ENCODE assay signal across 30 cellular contexts in genomic region chr9:18394847-18395355, GRCh38.
DNase-seq lines count a peak whose midpoint lies in the region; ATAC-seq and TF ChIP-seq lines count a peak whose summit lies in the region.
"Had no signal": no experiment of that assay in that cellular context is flagged by ENCODE, and none has a peak within 500 bp of the region (broad histone marks: within the 10 kb centered on the region; RNA-seq: fewer than 3 reads in every experiment).

No MANE protein-coding gene starts in this region.

- no peak overlapping the region for H3K27ac Mint-ChIP-seq in progenitor cell of endocrine pancreas
- H3K27ac Mint-ChIP-seq: activated naive CD8-positive, alpha-beta T cell treated with anti-CD3 and anti-CD28 coated beads, Interleukin-2, amount 50 U/mL, for 24 hours; H9; naive thymus-derived CD8-positive, alpha-beta T cell; stimulated activated naive CD8-positive, alpha-beta T cell treated with anti-CD3 and anti-CD28 coated beads, Interleukin-15, Interleukin-2, amounts not matched to agents 100 ng/mL and 50 ng/mL, for 24 hours had no signal

- TF ChIP-seq CTCF in 22Rv1 (IDR thresholded peaks at IDR 0.05), result no peak
- no peak for TF ChIP-seq CTCF in progenitor cell of endocrine pancreas (IDR thresholded peaks at IDR 0.05; ENCODE audit: unreplicated experiment)

- peak; percentile 17 for DNase-seq in NCI-H1092 (lab: John Stamatoyannopoulos, UW)
- DNase-seq in NCI-H774 (lab: John Stamatoyannopoulos, UW), result peak; percentile 49
- DNase-seq in lung microvascular endothelial cell (ENCODE audit: low read depth in 2 of 2), result peak; percentile 51 to 60
- DNase-seq in progenitor cell of endocrine pancreas (ENCODE audit: low spot score, unreplicated experiment), result no peak
- DNase-seq: activated CD4-positive, alpha-beta T cell treated with anti-CD3 and anti-CD28 coated beads for 48 hours; activated CD8-positive, alpha-beta memory T cell treated with anti-CD3 and anti-CD28 coated beads for 24 hours; activated effector memory CD4-positive, alpha-beta T cell treated with anti-CD3 and anti-CD28 coated beads, Interleukin-2, amount 50 U/mL, for 16 hours; activated naive CD8-positive, alpha-beta T cell treated with anti-CD3 and anti-CD28 coated beads, Interleukin-2, amount 50 U/mL, for 24 hours; cerebellar nuclear complex; DMS79 treated with DMSO at 0.1 percent for 48 hours; GF-D8; H9; islet precursor cell; KG1; left ventricle myocardium superior; MM.1S; naive thymus-derived CD8-positive, alpha-beta T cell; NCI-H1694; NCI-H2227 treated with DMSO at 0.1 percent for 48 hours; NK-92 treated with Interleukin-12 subunit alpha and Interleukin-12 subunit beta, amount 100 ng/mL, for 24 hours; nucleus accumbens; SIG-M5 had no signal

- H3K27ac ChIP-seq in 22Rv1, result peak overlapping the region; percentile 89
- H3K27ac ChIP-seq: BLaER1 had no signal

- no peak overlapping the region for H3K4me3 Mint-ChIP-seq in progenitor cell of endocrine pancreas (ENCODE audit: low read depth)
- H3K4me3 Mint-ChIP-seq: activated naive CD8-positive, alpha-beta T cell treated with anti-CD3 and anti-CD28 coated beads, Interleukin-2, amount 50 U/mL, for 24 hours; H9; mesothelial cell of epicardium; naive thymus-derived CD8-positive, alpha-beta T cell; stimulated activated naive CD8-positive, alpha-beta T cell treated with anti-CD3 and anti-CD28 coated beads, Interleukin-15, Interleukin-2, amounts not matched to agents 100 ng/mL and 50 ng/mL, for 24 hours had no signal

- no peaks in the 10 kb centered on the region for H3K9me3 Mint-ChIP-seq in progenitor cell of endocrine pancreas (ENCODE audit: low read depth)
- H3K9me3 Mint-ChIP-seq: activated naive CD8-positive, alpha-beta T cell treated with anti-CD3 and anti-CD28 coated beads, Interleukin-2, amount 50 U/mL, for 24 hours; H9; mesothelial cell of epicardium; naive thymus-derived CD8-positive, alpha-beta T cell; stimulated activated naive CD8-positive, alpha-beta T cell treated with anti-CD3 and anti-CD28 coated beads, Interleukin-15, Interleukin-2, amounts not matched to agents 100 ng/mL and 50 ng/mL, for 24 hours had no signal

- no peak for ATAC-seq in HG02763 (IDR thresholded peaks at IDR 0.05; ENCODE audit: unreplicated experiment)
- ATAC-seq in HG03108 (IDR thresholded peaks at IDR 0.05; ENCODE audit: unreplicated experiment), result no peak
- ATAC-seq in GM21367 (IDR thresholded peaks at IDR 0.05; ENCODE audit: unreplicated experiment), result no peak
- ATAC-seq: activated naive CD8-positive, alpha-beta T cell treated with anti-CD3 and anti-CD28 coated beads, Interleukin-2, amount 50 U/mL, for 24 hours; left ventricle myocardium superior; naive thymus-derived CD8-positive, alpha-beta T cell; Panc1 had no signal

- H3K36me3 Mint-ChIP-seq in progenitor cell of endocrine pancreas (ENCODE audit: insufficient read depth), result no peaks in the 10 kb centered on the region
- H3K36me3 Mint-ChIP-seq: mesothelial cell of epicardium; naive thymus-derived CD8-positive, alpha-beta T cell had no signal

- H3K27me3 Mint-ChIP-seq in progenitor cell of endocrine pancreas, result no peaks in the 10 kb centered on the region
- H3K27me3 Mint-ChIP-seq: activated naive CD8-positive, alpha-beta T cell treated with anti-CD3 and anti-CD28 coated beads, Interleukin-2, amount 50 U/mL, for 24 hours; stimulated activated naive CD8-positive, alpha-beta T cell treated with anti-CD3 and anti-CD28 coated beads, Interleukin-15, Interleukin-2, amounts not matched to agents 100 ng/mL and 50 ng/mL, for 24 hours had no signal

- peaks cover 4% of the 10 kb centered on the region for H3K4me1 Mint-ChIP-seq in progenitor cell of endocrine pancreas (ENCODE audit: low read depth)
- H3K4me1 Mint-ChIP-seq: activated naive CD8-positive, alpha-beta T cell treated with anti-CD3 and anti-CD28 coated beads, Interleukin-2, amount 50 U/mL, for 24 hours; naive thymus-derived CD8-positive, alpha-beta T cell had no signal
